1 cellular context compared by ENCODE assay signal in genomic region chr1:101697057-101697456, GRCh38.
TF ChIP-seq lines count a peak whose summit lies in the region.

No MANE protein-coding gene starts in this region.

TF ChIP-seq in GM23338, 12 proteins besides CTCF, POLR2A, EP300 and RAD21 (continued from another document):
- TF ChIP-seq ZNF462 (CRISPR knock-in tag; IDR thresholded peaks at IDR 0.05) = no peak
- TF ChIP-seq POLR2AphosphoS5 (IDR thresholded peaks at IDR 0.05; ENCODE audit: low read depth) = no peak
- TF ChIP-seq STAT1 (IDR thresholded peaks at IDR 0.05; ENCODE audit: unreplicated experiment) = no peak
- no peak for TF ChIP-seq CREB1 (CRISPR knock-in tag; IDR thresholded peaks at IDR 0.05; ENCODE audit: low read depth)
- TF ChIP-seq ZNF114 (CRISPR knock-in tag; IDR thresholded peaks at IDR 0.05) = no peak
